ENCODE assay signal across 10 cellular contexts in the genomic region with DNA sequence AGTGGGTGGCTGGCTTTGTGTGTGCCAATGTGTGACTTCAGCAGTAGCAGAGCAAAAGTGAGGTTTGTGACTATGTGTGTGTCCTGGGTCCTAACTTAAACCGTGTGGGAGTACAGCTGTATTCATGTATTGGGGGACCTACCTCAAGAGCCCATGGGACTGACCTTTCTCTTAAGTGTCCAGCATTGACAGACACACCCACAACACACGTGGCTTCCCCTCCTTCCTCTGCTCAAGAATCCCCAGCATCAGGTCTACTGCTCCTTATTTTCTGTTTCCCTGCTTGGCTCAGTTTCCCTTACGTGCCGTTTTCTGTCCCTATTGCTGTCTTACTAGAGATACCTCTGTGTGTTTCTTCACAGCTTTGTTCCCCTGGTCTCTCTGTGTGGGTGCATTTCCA. TPM values are rescaled to one million over a fixed set of nuclear protein-coding genes. Genes with fewer than 3 reads are reported as not detected.
DNase-seq lines count a peak whose midpoint lies in the region; ATAC-seq, FAIRE-seq and TF ChIP-seq lines count a peak whose summit lies in the region.
"Had no signal": no experiment of that assay in that cellular context is flagged by ENCODE, and none has a peak within 500 bp of the region (broad histone marks: within the 10 kb centered on the region; RNA-seq: fewer than 3 reads in every experiment).

No MANE protein-coding gene starts in this region.

- H3K9me3 Mint-ChIP-seq in WTC11 (no peaks in the 10 kb centered on the region), glutamatergic neuron (ENCODE audit: unreplicated experiment) (peaks cover 7% of the 10 kb centered on the region)
- H3K9me3 Mint-ChIP-seq in stimulated activated naive CD8-positive, alpha-beta T cell treated with anti-CD3 and anti-CD28 coated beads, Interleukin-15, amount 100 ng/mL, for 72 hours = no peaks in the 10 kb centered on the region

- H3K27me3 Mint-ChIP-seq in WTC11 (ENCODE audit: low read depth) = no peaks in the 10 kb centered on the region; the same call in 1 of the 2 replicates
- peaks cover 7% of the 10 kb centered on the region for H3K27me3 Mint-ChIP-seq in glutamatergic neuron (ENCODE audit: unreplicated experiment)
- no peaks in the 10 kb centered on the region for H3K27me3 Mint-ChIP-seq in stimulated activated naive CD8-positive, alpha-beta T cell treated with anti-CD3 and anti-CD28 coated beads, Interleukin-15, amount 100 ng/mL, for 72 hours

- peak overlapping the region; percentile 73 to 96 (median 88) for H3K4me3 ChIP-seq in skeletal muscle tissue (ENCODE audit: low read length in 3 of 3)
- no peak overlapping the region for H3K4me3 ChIP-seq in pancreas

- peak overlapping the region; percentile 80 to 92 (median 85) for H3K9ac ChIP-seq in skeletal muscle tissue (ENCODE audit: low read depth in 1 of 3, low read length in 3 of 3)

- intact Hi-C loops in pancreas (cut with DNase I) = no loop called here

- no peak for TF ChIP-seq CTCF in WTC11 (IDR thresholded peaks at IDR 0.05)
- no peak for TF ChIP-seq CTCF in glutamatergic neuron (IDR thresholded peaks at IDR 0.05; ENCODE audit: partially characterized antibody, unreplicated experiment)
- TF ChIP-seq CTCF in pancreas (IDR thresholded peaks at IDR 0.05) = no peak

- H3K4me3 Mint-ChIP-seq in WTC11 = peak overlapping the region; percentile 81
- peak overlapping the region; percentile 77 for H3K4me3 Mint-ChIP-seq in glutamatergic neuron (ENCODE audit: unreplicated experiment)
- H3K4me3 Mint-ChIP-seq in stimulated activated naive CD8-positive, alpha-beta T cell treated with anti-CD3 and anti-CD28 coated beads, Interleukin-15, amount 100 ng/mL, for 72 hours = peak overlapping the region in 1 of 2 donors; percentile 2

- no peaks in the 10 kb centered on the region for H3K9me3 ChIP-seq in skeletal muscle tissue (ENCODE audit: control insufficient read depth in 3 of 3, low read length in 3 of 3)
- H3K9me3 ChIP-seq in pancreas = no peaks in the 10 kb centered on the region

- H3K27me3 ChIP-seq in skeletal muscle tissue (ENCODE audit: control insufficient read depth in 3 of 3, insufficient read depth in 3 of 3, low read length in 3 of 3) (no peaks in the 10 kb centered on the region), pancreas (no peaks in the 10 kb centered on the region)

- POLR2A ChIA-PET in WTC11 (lab: Charles Lee) = interaction anchor here (1.3 kb wide), 1 partner anchor 50 kb away, joined by 3 read pairs; no protein-coding TSS in a partner anchor

- H3K27ac ChIP-seq in skeletal muscle tissue (ENCODE audit: low read depth, low read length) (peak overlapping the region; percentile 72), pancreas (peak overlapping the region in 1 of 4 donors; percentile 68)

- peaks cover 32% of the 10 kb centered on the region for H3K4me1 Mint-ChIP-seq in WTC11
- peaks cover 28% of the 10 kb centered on the region for H3K4me1 Mint-ChIP-seq in glutamatergic neuron (ENCODE audit: low read depth, unreplicated experiment)
- peaks cover 42% of the 10 kb centered on the region for H3K4me1 Mint-ChIP-seq in stimulated activated naive CD8-positive, alpha-beta T cell treated with anti-CD3 and anti-CD28 coated beads, Interleukin-15, amount 100 ng/mL, for 72 hours

- H3K27ac Mint-ChIP-seq in WTC11 (peak overlapping the region; percentile 47; the same call in 1 of the 2 replicates), glutamatergic neuron (ENCODE audit: unreplicated experiment) (peak overlapping the region; percentile 48)
- no peak overlapping the region for H3K27ac Mint-ChIP-seq in stimulated activated naive CD8-positive, alpha-beta T cell treated with anti-CD3 and anti-CD28 coated beads, Interleukin-15, amount 100 ng/mL, for 72 hours

- FAIRE-seq in pancreas (lab: Jason Lieb, UNC) = no peak
- FAIRE-seq: GM12892 had no signal

- H3K4me1 ChIP-seq in skeletal muscle tissue (ENCODE audit: control insufficient read depth in 3 of 3, insufficient read depth in 3 of 3, low read length in 3 of 3) = peaks cover 49 to 67% (median 59%) of the 10 kb centered on the region in 3 donors
- H3K4me1 ChIP-seq in pancreas = peaks cover 9 to 37% (median 24%) of the 10 kb centered on the region in 3 donors

- H3K36me3 Mint-ChIP-seq in WTC11 (peaks cover 18% of the 10 kb centered on the region), glutamatergic neuron (ENCODE audit: unreplicated experiment) (peaks cover 8% of the 10 kb centered on the region)

- ATAC-seq in WTC11 = no peak
- ATAC-seq in pancreas = no peak
- ATAC-seq in stimulated activated naive CD8-positive, alpha-beta T cell treated with anti-CD3 and anti-CD28 coated beads, Interleukin-15, amount 100 ng/mL, for 72 hours = no peak

- CTCF ChIA-PET in WTC11 (lab: Charles Lee) = interaction anchor here (1.4 to 4.2 kb wide), 2 partner anchors 12 to 39 kb away, joined by 4 to 31 read pairs; no protein-coding TSS in a partner anchor

- WGBS in pancreas, 2 donors = 47 to 55% methylated on average over 4 of the region's 4 CpGs

- H3K36me3 ChIP-seq in skeletal muscle tissue (ENCODE audit: control insufficient read depth in 3 of 3, insufficient read depth in 3 of 3, low read length in 3 of 3) (peaks cover 19 to 30% (median 30%) of the 10 kb centered on the region in 3 donors), pancreas (peaks cover 0 to 3% (median 0%) of the 10 kb centered on the region in 3 donors)

- peak; percentile 25 for DNase-seq in GM03348 (ENCODE audit: low spot score)
- DNase-seq in WTC11 (ENCODE audit: low spot score) = no peak
- DNase-seq in glutamatergic neuron = no peak
- DNase-seq in Ammon's horn (ENCODE audit: low spot score) = no peak
- no peak for DNase-seq in pancreas
- no peak for DNase-seq in stimulated activated naive CD8-positive, alpha-beta T cell treated with anti-CD3 and anti-CD28 coated beads, Interleukin-15, amount 100 ng/mL, for 72 hours
- DNase-seq in activated CD8-positive, alpha-beta memory T cell treated with anti-CD3 and anti-CD28 coated beads for 24 hours = no peak

TF ChIP-seq in WTC11, 78 proteins besides CTCF, POLR2A, EP300 and RAD21:
- TF ChIP-seq TP53 (CRISPR knock-in tag; IDR thresholded peaks at IDR 0.05) = no peak
- TF ChIP-seq ZNF396 (CRISPR knock-in tag; IDR thresholded peaks at IDR 0.05; ENCODE audit: borderline replicate concordance) = no peak
- TF ChIP-seq, protein P1, sequence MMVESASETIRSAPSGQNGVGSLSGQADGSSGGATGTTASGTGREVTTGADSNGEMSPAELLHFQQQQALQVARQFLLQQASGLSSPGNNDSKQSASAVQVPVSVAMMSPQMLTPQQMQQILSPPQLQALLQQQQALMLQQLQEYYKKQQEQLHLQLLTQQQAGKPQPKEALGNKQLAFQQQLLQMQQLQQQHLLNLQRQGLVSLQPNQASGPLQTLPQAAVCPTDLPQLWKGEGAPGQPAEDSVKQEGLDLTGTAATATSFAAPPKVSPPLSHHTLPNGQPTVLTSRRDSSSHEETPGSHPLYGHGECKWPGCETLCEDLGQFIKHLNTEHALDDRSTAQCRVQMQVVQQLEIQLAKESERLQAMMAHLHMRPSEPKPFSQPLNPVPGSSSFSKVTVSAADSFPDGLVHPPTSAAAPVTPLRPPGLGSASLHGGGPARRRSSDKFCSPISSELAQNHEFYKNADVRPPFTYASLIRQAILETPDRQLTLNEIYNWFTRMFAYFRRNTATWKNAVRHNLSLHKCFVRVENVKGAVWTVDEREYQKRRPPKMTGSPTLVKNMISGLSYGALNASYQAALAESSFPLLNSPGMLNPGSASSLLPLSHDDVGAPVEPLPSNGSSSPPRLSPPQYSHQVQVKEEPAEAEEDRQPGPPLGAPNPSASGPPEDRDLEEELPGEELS (CRISPR knock-in tag; IDR thresholded peaks at IDR 0.05) = no peak
- no peak for TF ChIP-seq JUN (CRISPR knock-in tag; IDR thresholded peaks at IDR 0.05)

RNA-seq across cellular contexts. Expression of a gene that starts 0.6 kb away (rescaled TPM):
- total RNA-seq in WTC11 (2021) (7.2 to 8.6 TPM (median 7.6 TPM) in 3 replicates), glutamatergic neuron (ENCODE audit: unreplicated experiment) (28.8 TPM), skeletal muscle tissue (75.7 TPM), pancreas (1 to 10 TPM; 4.1 to 8.2 (median 5.9) TPM)
- 10 to 100 TPM; 12.6 to 30.0 TPM for polyA plus RNA-seq in pancreas

RNA-seq across cellular contexts. Expression of a gene that starts 6.1 kb away (rescaled TPM):
- total RNA-seq in WTC11 (2021) (35.9 to 39.7 TPM (median 37.6 TPM) in 3 replicates), glutamatergic neuron (ENCODE audit: unreplicated experiment) (57.5 TPM), skeletal muscle tissue (23.0 TPM), pancreas (10 to 100 TPM; 11.0 to 30.8 (median 18.8) TPM)
- 10 to 100 TPM; 58.0 to 60.5 TPM for polyA plus RNA-seq in pancreas

RNA-seq across cellular contexts. Expression of a gene that starts 9.8 kb away (rescaled TPM):
- total RNA-seq in WTC11 (2021) = 0.68 to 1.0 TPM (median 0.89 TPM) in 3 replicates
- 1.7 TPM for total RNA-seq in glutamatergic neuron (ENCODE audit: unreplicated experiment)
- not detected for total RNA-seq in skeletal muscle tissue
- total RNA-seq in pancreas = not detected
- not detected for polyA plus RNA-seq in pancreas
- total RNA-seq: kidney epithelial cell had no signal

RNA-seq across cellular contexts. Expression of a gene that starts 15.0 kb away (rescaled TPM):
- total RNA-seq in WTC11 (2021) = 108 to 116 TPM (median 109 TPM) in 3 replicates
- 44.4 TPM for total RNA-seq in glutamatergic neuron (ENCODE audit: unreplicated experiment)
- total RNA-seq in skeletal muscle tissue = 14.1 TPM
- total RNA-seq in pancreas = 10 to 100 TPM; 20.4 to 27.2 (median 22.9) TPM
- 10 to 100 TPM; 18.3 to 23.0 TPM for polyA plus RNA-seq in pancreas

RNA-seq across cellular contexts. Expression of a gene that starts 23.7 kb away (rescaled TPM):
- 0.14 to 0.23 TPM (median 0.15 TPM) in 3 replicates for total RNA-seq in WTC11 (2021)
- not detected for total RNA-seq in glutamatergic neuron (ENCODE audit: unreplicated experiment)
- total RNA-seq in skeletal muscle tissue = not detected
- not detected for total RNA-seq in pancreas
- not detected for polyA plus RNA-seq in pancreas

Comparison
In these comparisons a context has a peak if more than half of its experiments do, and no peak if none do; other contexts are left out.
1. H3K27ac Mint-ChIP-seq: peak in WTC11 (single experiment) and glutamatergic neuron (single experiment); none in stimulated activated naive CD8-positive, alpha-beta T cell treated with anti-CD3 and anti-CD28 coated beads, Interleukin-15, amount 100 ng/mL, for 72 hours (0 of 2).
2. H3K4me3 ChIP-seq: peak in skeletal muscle tissue (3 of 3); none in pancreas (0 of 4).